ENCODE assay signal across 8 cellular contexts in the genomic region with DNA sequence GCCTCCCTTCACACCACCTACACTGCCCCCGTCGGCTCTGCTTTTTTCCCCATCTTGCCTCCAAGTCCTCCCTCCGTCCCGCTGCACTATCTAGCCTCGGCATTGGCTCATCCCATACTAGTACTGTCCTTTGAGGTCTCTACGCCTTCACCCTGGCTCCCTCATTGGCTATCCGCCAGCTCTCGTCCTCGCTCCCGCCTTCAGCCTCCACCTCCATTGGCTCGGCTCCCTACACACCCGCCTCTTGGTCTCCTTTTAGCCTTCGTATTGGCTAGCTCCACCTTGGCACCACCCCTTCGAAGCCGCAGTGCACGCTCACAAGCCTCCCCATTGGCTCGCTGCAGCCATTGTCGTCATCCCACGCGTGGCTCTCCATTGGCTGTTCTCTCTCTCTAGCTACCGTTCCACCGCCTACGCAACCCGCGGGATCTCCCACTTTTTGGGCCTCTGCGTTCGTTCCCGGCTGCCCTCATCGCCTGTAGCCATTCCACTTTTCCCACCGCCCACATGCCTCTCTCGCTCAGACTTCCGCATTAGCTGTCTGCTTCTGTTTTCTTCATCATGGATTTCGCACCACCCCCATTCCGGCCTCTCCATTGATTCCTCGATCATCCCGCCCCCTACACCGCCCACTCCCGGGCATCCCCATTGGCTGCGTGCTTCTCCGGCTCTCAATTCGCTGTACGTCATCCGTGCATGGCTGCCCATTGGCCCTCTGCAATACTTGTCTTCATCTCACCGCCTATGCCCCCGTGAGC. TPM values are rescaled to one million over a fixed set of nuclear protein-coding genes. Genes with fewer than 3 reads are reported as not detected.
DNase-seq lines count a peak whose midpoint lies in the region; ATAC-seq and TF ChIP-seq lines count a peak whose summit lies in the region.

No MANE protein-coding gene starts in this region.

- H3K4me1 ChIP-seq in PC-9 (replicated peaks; ENCODE audit: insufficient read depth): peaks cover 6% of the 10 kb centered on the region; the same call in 1 of the 2 replicates
- peaks cover 18% of the 10 kb centered on the region in 2 donors for H3K4me1 ChIP-seq in mucosa of rectum (ENCODE audit: control insufficient read depth in 2 of 2, insufficient read depth in 2 of 2, low read length in 2 of 2)

- TF ChIP-seq POLR2A in erythroblast (IDR thresholded peaks at IDR 0.05; ENCODE audit: low read length): peak; percentile 90

- H3K27me3 ChIP-seq in PC-9 (ENCODE audit: insufficient read depth, low read depth): no peaks in the 10 kb centered on the region
- H3K27me3 ChIP-seq in mucosa of rectum (ENCODE audit: control insufficient read depth in 2 of 2, insufficient read depth in 2 of 2, low read length in 2 of 2): no peaks in the 10 kb centered on the region

- H3K4me3 ChIP-seq in PC-9: peak overlapping the region; percentile 58
- peak overlapping the region; percentile 79 to 86 for H3K4me3 ChIP-seq in mucosa of rectum (ENCODE audit: low read length in 2 of 2)

- peak; percentile 97 for DNase-seq in DMS53 treated with DMSO at 0.1 percent for 48 hours (lab: John Stamatoyannopoulos, UW; ENCODE audit: unreplicated experiment)
- DNase-seq in KBM-7: peak; percentile 100
- peak; percentile 85 to 86 for DNase-seq in PC-9
- DNase-seq in activated T-cell treated with anti-CD3 and anti-CD28 coated beads, Interleukin-2, amount 50 U/mL, for 4 hours: peak; percentile 91
- peak; percentile 98 to 99 for DNase-seq in erythroblast (lab: John Stamatoyannopoulos, UW)
- peak; percentile 85 to 92 for DNase-seq in stimulated activated CD8-positive, alpha-beta memory T cell treated with anti-CD3 and anti-CD28 coated beads, Interleukin-4, amount 100 ng/mL, for 4 hours (ENCODE audit: low read depth in 2 of 2, low spot score in 1 of 2)

- peaks cover 47% of the 10 kb centered on the region for H3K4me1 Mint-ChIP-seq in activated T-cell treated with anti-CD3 and anti-CD28 coated beads, Interleukin-2, amount 50 U/mL, for 4 hours (ENCODE audit: low read depth)

- peaks cover 5% of the 10 kb centered on the region for H3K36me3 Mint-ChIP-seq in activated T-cell treated with anti-CD3 and anti-CD28 coated beads, Interleukin-2, amount 50 U/mL, for 4 hours (ENCODE audit: insufficient read depth)

- intact Hi-C loops in PC-9 (cut with micrococcal nuclease; ENCODE audit: unreplicated experiment): loop anchor here (2.0 kb wide), 1 partner anchor 78 kb away; no protein-coding TSS in a partner anchor

- no peaks in the 10 kb centered on the region for H3F3A ChIP-seq in PC-9 (ENCODE audit: insufficient read depth, low read depth)

- no TSS peak for BruUV-seq in PC-9 (replicated peaks; lab: Mats Ljungman, UMichigan)

- peak overlapping the region; percentile 63 for H3K4me2 ChIP-seq in PC-9

- CTCF ChIA-PET in PC-9 (lab: Charles Lee): interaction anchor here (0.5 kb wide), 1 partner anchor 131 kb away, joined by 4 read pairs; no protein-coding TSS in a partner anchor

- H3K9me3 Mint-ChIP-seq in activated T-cell treated with anti-CD3 and anti-CD28 coated beads, Interleukin-2, amount 50 U/mL, for 4 hours: no peaks in the 10 kb centered on the region

- in situ Hi-C loops in KBM-7 (cut with MboI; ENCODE audit: low pct_unique_long_range_greater_than_20kb, low sequenced_read_pairs): no loop called here

- no peaks in the 10 kb centered on the region for H3K79me2 ChIP-seq in PC-9 (ENCODE audit: low read depth)

- H2AFZ ChIP-seq in PC-9: peak overlapping the region; percentile 67; the same call in 1 of the 2 replicates

- H4K20me1 ChIP-seq in PC-9 (ENCODE audit: insufficient read depth): no peaks in the 10 kb centered on the region

- H3K9ac ChIP-seq in mucosa of rectum (ENCODE audit: low read depth in 1 of 2, low read length in 2 of 2): peak overlapping the region; percentile 78 to 79

- H3K27ac ChIP-seq in PC-9: peak overlapping the region; percentile 37; the same call in 1 of the 2 replicates
- peak overlapping the region; percentile 94 for H3K27ac ChIP-seq in mucosa of rectum (ENCODE audit: low read depth in 2 of 2, low read length in 2 of 2)

- ATAC-seq in GM21723 (IDR thresholded peaks at IDR 0.05; ENCODE audit: unreplicated experiment): peak; percentile 87
- peak; percentile 81 to 84 for ATAC-seq in activated T-cell treated with anti-CD3 and anti-CD28 coated beads, Interleukin-2, amount 50 U/mL, for 4 hours

- H3K9me3 ChIP-seq in PC-9 (ENCODE audit: insufficient read depth, low read depth): no peaks in the 10 kb centered on the region
- H3K9me3 ChIP-seq in mucosa of rectum (ENCODE audit: control insufficient read depth in 2 of 2, low read length in 2 of 2): no peaks in the 10 kb centered on the region

- H3K36me3 ChIP-seq in PC-9 (ENCODE audit: low read depth): no peaks in the 10 kb centered on the region
- no peaks in the 10 kb centered on the region for H3K36me3 ChIP-seq in mucosa of rectum (ENCODE audit: control insufficient read depth in 2 of 2, insufficient read depth in 2 of 2, low read length in 2 of 2)

- no peaks in the 10 kb centered on the region for H3K9me2 ChIP-seq in PC-9 (ENCODE audit: insufficient read depth)

- POLR2A ChIA-PET in PC-9 (lab: Charles Lee; ENCODE audit: unreplicated experiment): interaction anchor here (0.6 to 1.3 kb wide), 4 partner anchors 38 to 79 kb away, joined by 3 to 14 read pairs (median 4); no protein-coding TSS in a partner anchor

- H3K27me3 Mint-ChIP-seq in activated T-cell treated with anti-CD3 and anti-CD28 coated beads, Interleukin-2, amount 50 U/mL, for 4 hours (ENCODE audit: low read depth): no peaks in the 10 kb centered on the region

- H3K4me3 Mint-ChIP-seq in activated T-cell treated with anti-CD3 and anti-CD28 coated beads, Interleukin-2, amount 50 U/mL, for 4 hours: peak overlapping the region; percentile 87

- no peak for TF ChIP-seq CTCF in PC-9 (conservative IDR thresholded peaks at IDR 0.05)

RNA-seq across cellular contexts. Expression of a gene that starts 0.4 kb away (rescaled TPM):
- 3.6 and 5.2 TPM in 2 replicates for total RNA-seq in PC-9 (2021)
- total RNA-seq in activated T-cell treated with anti-CD3 and anti-CD28 coated beads, Interleukin-2, amount 50 U/mL, for 4 hours: 1 to 10 TPM; 2.4 to 3.4 (median 3.1) TPM

RNA-seq across cellular contexts. Expression of a gene that starts 4.7 kb away (rescaled TPM):
- total RNA-seq in PC-9 (2021): not detected in 2 replicates
- total RNA-seq in activated T-cell treated with anti-CD3 and anti-CD28 coated beads, Interleukin-2, amount 50 U/mL, for 4 hours: 10 to 100 TPM; 14.7 to 18.5 (median 16.1) TPM

RNA-seq across cellular contexts. Expression of a gene that starts 33.9 kb away (rescaled TPM):
- total RNA-seq in PC-9 (2021): 8.6 and 9.2 TPM in 2 replicates
- total RNA-seq in activated T-cell treated with anti-CD3 and anti-CD28 coated beads, Interleukin-2, amount 50 U/mL, for 4 hours: 10 to 100 TPM; 22.7 to 23.4 (median 22.8) TPM

RNA-seq across cellular contexts. Expression of a gene that starts 34.3 kb away (rescaled TPM):
- not detected in 2 replicates for total RNA-seq in PC-9 (2021)
- total RNA-seq in activated T-cell treated with anti-CD3 and anti-CD28 coated beads, Interleukin-2, amount 50 U/mL, for 4 hours: not detected

RNA-seq across cellular contexts. Expression of a gene that starts 36.0 kb away (rescaled TPM):
- not detected in 2 replicates for total RNA-seq in PC-9 (2021)
- total RNA-seq in activated T-cell treated with anti-CD3 and anti-CD28 coated beads, Interleukin-2, amount 50 U/mL, for 4 hours: under 1 TPM in 2 of 3 donors, not detected in 1; 0.13 to 0.19 TPM

Comparison
In these comparisons a context has a peak if more than half of its experiments do, and no peak if none do; other contexts are left out.
1. Peak in every context shown above with its lines: DNase-seq, ATAC-seq, H3K4me3 ChIP-seq and H3K27ac ChIP-seq.
2. RNA of a gene that starts 4.7 kb away (total RNA-seq): 14.7 to 18.5 TPM in activated T-cell treated with anti-CD3 and anti-CD28 coated beads, Interleukin-2, amount 50 U/mL, for 4 hours; not detected in PC-9; every median in the first group is over 10 times any median in the second.